1 cellular context compared by ENCODE assay signal in genomic region chr4:25234390-25235367, GRCh38.
TF ChIP-seq lines count a peak whose summit lies in the region.

No MANE protein-coding gene starts in this region.

TF ChIP-seq in K562, 482 proteins besides CTCF, POLR2A, EP300 and RAD21 (continued from another document and continues in another):
- no peak for TF ChIP-seq POLR2B (IDR thresholded peaks at IDR 0.05; ENCODE audit: low read depth, partially characterized antibody)
- no peak for TF ChIP-seq ZBTB9 (CRISPR knock-in tag; IDR thresholded peaks at IDR 0.05)
- peak; percentile 29; the same call in 1 of the 2 replicates for TF ChIP-seq ZBTB7A (IDR thresholded peaks at IDR 0.05; ENCODE audit: borderline replicate concordance, control insufficient read depth, low read depth, low read length)
- no peak for TF ChIP-seq POLR3A (IDR thresholded peaks at IDR 0.05; ENCODE audit: borderline replicate concordance, extremely low read depth, insufficient read depth, insufficient read length)
- TF ChIP-seq FOXP1 (CRISPR knock-in tag; IDR thresholded peaks at IDR 0.05): no peak
- TF ChIP-seq, protein P1, sequence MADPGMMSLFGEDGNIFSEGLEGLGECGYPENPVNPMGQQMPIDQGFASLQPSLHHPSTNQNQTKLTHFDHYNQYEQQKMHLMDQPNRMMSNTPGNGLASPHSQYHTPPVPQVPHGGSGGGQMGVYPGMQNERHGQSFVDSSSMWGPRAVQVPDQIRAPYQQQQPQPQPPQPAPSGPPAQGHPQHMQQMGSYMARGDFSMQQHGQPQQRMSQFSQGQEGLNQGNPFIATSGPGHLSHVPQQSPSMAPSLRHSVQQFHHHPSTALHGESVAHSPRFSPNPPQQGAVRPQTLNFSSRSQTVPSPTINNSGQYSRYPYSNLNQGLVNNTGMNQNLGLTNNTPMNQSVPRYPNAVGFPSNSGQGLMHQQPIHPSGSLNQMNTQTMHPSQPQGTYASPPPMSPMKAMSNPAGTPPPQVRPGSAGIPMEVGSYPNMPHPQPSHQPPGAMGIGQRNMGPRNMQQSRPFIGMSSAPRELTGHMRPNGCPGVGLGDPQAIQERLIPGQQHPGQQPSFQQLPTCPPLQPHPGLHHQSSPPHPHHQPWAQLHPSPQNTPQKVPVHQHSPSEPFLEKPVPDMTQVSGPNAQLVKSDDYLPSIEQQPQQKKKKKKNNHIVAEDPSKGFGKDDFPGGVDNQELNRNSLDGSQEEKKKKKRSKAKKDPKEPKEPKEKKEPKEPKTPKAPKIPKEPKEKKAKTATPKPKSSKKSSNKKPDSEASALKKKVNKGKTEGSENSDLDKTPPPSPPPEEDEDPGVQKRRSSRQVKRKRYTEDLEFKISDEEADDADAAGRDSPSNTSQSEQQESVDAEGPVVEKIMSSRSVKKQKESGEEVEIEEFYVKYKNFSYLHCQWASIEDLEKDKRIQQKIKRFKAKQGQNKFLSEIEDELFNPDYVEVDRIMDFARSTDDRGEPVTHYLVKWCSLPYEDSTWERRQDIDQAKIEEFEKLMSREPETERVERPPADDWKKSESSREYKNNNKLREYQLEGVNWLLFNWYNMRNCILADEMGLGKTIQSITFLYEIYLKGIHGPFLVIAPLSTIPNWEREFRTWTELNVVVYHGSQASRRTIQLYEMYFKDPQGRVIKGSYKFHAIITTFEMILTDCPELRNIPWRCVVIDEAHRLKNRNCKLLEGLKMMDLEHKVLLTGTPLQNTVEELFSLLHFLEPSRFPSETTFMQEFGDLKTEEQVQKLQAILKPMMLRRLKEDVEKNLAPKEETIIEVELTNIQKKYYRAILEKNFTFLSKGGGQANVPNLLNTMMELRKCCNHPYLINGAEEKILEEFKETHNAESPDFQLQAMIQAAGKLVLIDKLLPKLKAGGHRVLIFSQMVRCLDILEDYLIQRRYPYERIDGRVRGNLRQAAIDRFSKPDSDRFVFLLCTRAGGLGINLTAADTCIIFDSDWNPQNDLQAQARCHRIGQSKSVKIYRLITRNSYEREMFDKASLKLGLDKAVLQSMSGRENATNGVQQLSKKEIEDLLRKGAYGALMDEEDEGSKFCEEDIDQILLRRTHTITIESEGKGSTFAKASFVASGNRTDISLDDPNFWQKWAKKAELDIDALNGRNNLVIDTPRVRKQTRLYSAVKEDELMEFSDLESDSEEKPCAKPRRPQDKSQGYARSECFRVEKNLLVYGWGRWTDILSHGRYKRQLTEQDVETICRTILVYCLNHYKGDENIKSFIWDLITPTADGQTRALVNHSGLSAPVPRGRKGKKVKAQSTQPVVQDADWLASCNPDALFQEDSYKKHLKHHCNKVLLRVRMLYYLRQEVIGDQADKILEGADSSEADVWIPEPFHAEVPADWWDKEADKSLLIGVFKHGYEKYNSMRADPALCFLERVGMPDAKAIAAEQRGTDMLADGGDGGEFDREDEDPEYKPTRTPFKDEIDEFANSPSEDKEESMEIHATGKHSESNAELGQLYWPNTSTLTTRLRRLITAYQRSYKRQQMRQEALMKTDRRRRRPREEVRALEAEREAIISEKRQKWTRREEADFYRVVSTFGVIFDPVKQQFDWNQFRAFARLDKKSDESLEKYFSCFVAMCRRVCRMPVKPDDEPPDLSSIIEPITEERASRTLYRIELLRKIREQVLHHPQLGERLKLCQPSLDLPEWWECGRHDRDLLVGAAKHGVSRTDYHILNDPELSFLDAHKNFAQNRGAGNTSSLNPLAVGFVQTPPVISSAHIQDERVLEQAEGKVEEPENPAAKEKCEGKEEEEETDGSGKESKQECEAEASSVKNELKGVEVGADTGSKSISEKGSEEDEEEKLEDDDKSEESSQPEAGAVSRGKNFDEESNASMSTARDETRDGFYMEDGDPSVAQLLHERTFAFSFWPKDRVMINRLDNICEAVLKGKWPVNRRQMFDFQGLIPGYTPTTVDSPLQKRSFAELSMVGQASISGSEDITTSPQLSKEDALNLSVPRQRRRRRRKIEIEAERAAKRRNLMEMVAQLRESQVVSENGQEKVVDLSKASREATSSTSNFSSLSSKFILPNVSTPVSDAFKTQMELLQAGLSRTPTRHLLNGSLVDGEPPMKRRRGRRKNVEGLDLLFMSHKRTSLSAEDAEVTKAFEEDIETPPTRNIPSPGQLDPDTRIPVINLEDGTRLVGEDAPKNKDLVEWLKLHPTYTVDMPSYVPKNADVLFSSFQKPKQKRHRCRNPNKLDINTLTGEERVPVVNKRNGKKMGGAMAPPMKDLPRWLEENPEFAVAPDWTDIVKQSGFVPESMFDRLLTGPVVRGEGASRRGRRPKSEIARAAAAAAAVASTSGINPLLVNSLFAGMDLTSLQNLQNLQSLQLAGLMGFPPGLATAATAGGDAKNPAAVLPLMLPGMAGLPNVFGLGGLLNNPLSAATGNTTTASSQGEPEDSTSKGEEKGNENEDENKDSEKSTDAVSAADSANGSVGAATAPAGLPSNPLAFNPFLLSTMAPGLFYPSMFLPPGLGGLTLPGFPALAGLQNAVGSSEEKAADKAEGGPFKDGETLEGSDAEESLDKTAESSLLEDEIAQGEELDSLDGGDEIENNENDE (IDR thresholded peaks at IDR 0.05; ENCODE audit: low read depth, low read length): no peak
- TF ChIP-seq, protein P2, sequence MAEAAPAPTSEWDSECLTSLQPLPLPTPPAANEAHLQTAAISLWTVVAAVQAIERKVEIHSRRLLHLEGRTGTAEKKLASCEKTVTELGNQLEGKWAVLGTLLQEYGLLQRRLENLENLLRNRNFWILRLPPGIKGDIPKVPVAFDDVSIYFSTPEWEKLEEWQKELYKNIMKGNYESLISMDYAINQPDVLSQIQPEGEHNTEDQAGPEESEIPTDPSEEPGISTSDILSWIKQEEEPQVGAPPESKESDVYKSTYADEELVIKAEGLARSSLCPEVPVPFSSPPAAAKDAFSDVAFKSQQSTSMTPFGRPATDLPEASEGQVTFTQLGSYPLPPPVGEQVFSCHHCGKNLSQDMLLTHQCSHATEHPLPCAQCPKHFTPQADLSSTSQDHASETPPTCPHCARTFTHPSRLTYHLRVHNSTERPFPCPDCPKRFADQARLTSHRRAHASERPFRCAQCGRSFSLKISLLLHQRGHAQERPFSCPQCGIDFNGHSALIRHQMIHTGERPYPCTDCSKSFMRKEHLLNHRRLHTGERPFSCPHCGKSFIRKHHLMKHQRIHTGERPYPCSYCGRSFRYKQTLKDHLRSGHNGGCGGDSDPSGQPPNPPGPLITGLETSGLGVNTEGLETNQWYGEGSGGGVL (CRISPR knock-in tag; IDR thresholded peaks at IDR 0.05): no peak
- no peak for TF ChIP-seq GABPA (tag; conservative IDR thresholded peaks at IDR 0.05; ENCODE audit: low read depth)
- no peak for TF ChIP-seq NFRKB (IDR thresholded peaks at IDR 0.05; ENCODE audit: low read depth)
- no peak for TF ChIP-seq CBFB (CRISPR knock-in tag; IDR thresholded peaks at IDR 0.05)
- TF ChIP-seq MEIS2 (IDR thresholded peaks at IDR 0.05; ENCODE audit: partially characterized antibody): peak; percentile 45
- 0 out of 2 replicates have a peak, but pooled peaks have one; percentile 55 for TF ChIP-seq TGIF2 (CRISPR knock-in tag; IDR thresholded peaks at IDR 0.05)
- TF ChIP-seq DNMT1 (IDR thresholded peaks at IDR 0.05): no peak
- no peak for TF ChIP-seq BRD9 (IDR thresholded peaks at IDR 0.05; ENCODE audit: low read depth, partially characterized antibody)
- peak; percentile 82 for TF ChIP-seq BHLHE40 (IDR thresholded peaks at IDR 0.05; ENCODE audit: low read length)
- no peak for TF ChIP-seq MTA3 (IDR thresholded peaks at IDR 0.05; ENCODE audit: borderline replicate concordance)
- 0 out of 2 replicates have a peak, but pooled peaks have one; percentile 25 for TF ChIP-seq SMARCA5 (IDR thresholded peaks at IDR 0.05)
- TF ChIP-seq, protein P3, sequence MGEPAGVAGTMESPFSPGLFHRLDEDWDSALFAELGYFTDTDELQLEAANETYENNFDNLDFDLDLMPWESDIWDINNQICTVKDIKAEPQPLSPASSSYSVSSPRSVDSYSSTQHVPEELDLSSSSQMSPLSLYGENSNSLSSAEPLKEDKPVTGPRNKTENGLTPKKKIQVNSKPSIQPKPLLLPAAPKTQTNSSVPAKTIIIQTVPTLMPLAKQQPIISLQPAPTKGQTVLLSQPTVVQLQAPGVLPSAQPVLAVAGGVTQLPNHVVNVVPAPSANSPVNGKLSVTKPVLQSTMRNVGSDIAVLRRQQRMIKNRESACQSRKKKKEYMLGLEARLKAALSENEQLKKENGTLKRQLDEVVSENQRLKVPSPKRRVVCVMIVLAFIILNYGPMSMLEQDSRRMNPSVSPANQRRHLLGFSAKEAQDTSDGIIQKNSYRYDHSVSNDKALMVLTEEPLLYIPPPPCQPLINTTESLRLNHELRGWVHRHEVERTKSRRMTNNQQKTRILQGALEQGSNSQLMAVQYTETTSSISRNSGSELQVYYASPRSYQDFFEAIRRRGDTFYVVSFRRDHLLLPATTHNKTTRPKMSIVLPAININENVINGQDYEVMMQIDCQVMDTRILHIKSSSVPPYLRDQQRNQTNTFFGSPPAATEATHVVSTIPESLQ (CRISPR knock-in tag; IDR thresholded peaks at IDR 0.05): peak; percentile 70; the same call in 1 of the 2 replicates
- TF ChIP-seq UBTF (IDR thresholded peaks at IDR 0.05; ENCODE audit: borderline replicate concordance in 1 of 2, low read depth in 2 of 2, low read length in 2 of 2): peak in 1 of 2 experiments; percentile 65; a peak in 1 of 4 replicates
- no peak for TF ChIP-seq ESRRB (CRISPR knock-in tag; IDR thresholded peaks at IDR 0.05; ENCODE audit: borderline replicate concordance)
- TF ChIP-seq, protein P4, sequence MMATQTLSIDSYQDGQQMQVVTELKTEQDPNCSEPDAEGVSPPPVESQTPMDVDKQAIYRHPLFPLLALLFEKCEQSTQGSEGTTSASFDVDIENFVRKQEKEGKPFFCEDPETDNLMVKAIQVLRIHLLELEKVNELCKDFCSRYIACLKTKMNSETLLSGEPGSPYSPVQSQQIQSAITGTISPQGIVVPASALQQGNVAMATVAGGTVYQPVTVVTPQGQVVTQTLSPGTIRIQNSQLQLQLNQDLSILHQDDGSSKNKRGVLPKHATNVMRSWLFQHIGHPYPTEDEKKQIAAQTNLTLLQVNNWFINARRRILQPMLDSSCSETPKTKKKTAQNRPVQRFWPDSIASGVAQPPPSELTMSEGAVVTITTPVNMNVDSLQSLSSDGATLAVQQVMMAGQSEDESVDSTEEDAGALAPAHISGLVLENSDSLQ (IDR thresholded peaks at IDR 0.05): peak; percentile 93
- TF ChIP-seq FOXK2 (conservative IDR thresholded peaks at IDR 0.05 in 1 of 2, IDR thresholded peaks at IDR 0.05 in 1 of 2; ENCODE audit: low read depth in 2 of 2): 0 out of 4 replicates have a peak, but pooled peaks have one; percentile 21 to 37
- TF ChIP-seq ILK (tag; IDR thresholded peaks at IDR 0.05; ENCODE audit: borderline replicate concordance, low read depth): no peak
- TF ChIP-seq, protein P5, sequence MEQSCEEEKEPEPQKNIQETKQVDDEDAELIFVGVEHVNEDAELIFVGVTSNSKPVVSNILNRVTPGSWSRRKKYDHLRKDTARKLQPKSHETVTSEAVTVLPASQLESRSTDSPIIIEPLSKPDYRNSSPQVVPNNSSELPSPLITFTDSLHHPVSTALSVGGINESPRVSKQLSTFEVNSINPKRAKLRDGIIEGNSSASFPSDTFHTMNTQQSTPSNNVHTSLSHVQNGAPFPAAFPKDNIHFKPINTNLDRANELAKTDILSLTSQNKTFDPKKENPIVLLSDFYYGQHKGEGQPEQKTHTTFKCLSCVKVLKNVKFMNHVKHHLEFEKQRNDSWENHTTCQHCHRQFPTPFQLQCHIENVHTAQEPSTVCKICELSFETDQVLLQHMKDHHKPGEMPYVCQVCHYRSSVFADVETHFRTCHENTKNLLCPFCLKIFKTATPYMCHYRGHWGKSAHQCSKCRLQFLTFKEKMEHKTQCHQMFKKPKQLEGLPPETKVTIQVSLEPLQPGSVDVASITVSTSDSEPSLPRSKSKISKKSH (CRISPR knock-in tag; IDR thresholded peaks at IDR 0.05): no peak
- TF ChIP-seq, protein P6, sequence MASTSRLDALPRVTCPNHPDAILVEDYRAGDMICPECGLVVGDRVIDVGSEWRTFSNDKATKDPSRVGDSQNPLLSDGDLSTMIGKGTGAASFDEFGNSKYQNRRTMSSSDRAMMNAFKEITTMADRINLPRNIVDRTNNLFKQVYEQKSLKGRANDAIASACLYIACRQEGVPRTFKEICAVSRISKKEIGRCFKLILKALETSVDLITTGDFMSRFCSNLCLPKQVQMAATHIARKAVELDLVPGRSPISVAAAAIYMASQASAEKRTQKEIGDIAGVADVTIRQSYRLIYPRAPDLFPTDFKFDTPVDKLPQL (IDR thresholded peaks at IDR 0.05; ENCODE audit: extremely low read depth, insufficient read length): no peak
- TF ChIP-seq ETS2 (tag; IDR thresholded peaks at IDR 0.05; ENCODE audit: borderline replicate concordance, poor library complexity, severe bottlenecking): no peak
- no peak for TF ChIP-seq HMG20A (CRISPR knock-in tag; conservative IDR thresholded peaks at IDR 0.05)
- peak in 1 of 2 experiments; percentile 37; a peak in 1 of 4 replicates for TF ChIP-seq NONO (IDR thresholded peaks at IDR 0.05; ENCODE audit: low read depth in 2 of 2, low read length in 1 of 2)
